In the genomic region with DNA sequence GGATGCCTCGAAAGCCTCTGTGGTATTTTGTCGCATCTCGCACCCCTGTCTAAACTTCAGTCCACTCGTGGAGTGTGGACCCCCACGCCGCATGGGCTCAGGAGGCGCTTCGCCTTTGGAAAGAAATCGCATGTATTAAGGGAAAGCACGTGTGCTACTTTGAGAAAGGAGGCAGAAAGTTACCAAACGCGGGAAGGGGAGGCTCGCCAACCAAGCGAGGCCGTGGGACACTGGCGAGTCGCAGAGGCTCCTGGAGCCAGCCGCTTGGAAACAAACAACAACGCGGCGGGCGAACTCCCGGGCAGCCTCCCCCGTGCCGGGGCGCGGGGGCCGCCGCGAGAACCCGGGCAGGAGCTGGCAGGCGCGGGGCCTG, we compare ENCODE assay signal across 8 cellular contexts. TPM values are rescaled to one million over a fixed set of nuclear protein-coding genes. Genes with fewer than 3 reads are reported as not detected.
DNase-seq lines count a peak whose midpoint lies in the region; ATAC-seq, FAIRE-seq and TF ChIP-seq lines count a peak whose summit lies in the region.

No MANE protein-coding gene starts in this region.

- H3K4me1 Mint-ChIP-seq in CD4-positive, alpha-beta memory T cell = peaks cover 7 to 25% (median 15%) of the 10 kb centered on the region in 4 donors
- peaks cover 8 to 17% (median 12%) of the 10 kb centered on the region in 4 donors for H3K4me1 Mint-ChIP-seq in naive thymus-derived CD8-positive, alpha-beta T cell

- no peak for TF ChIP-seq POLR2A in endothelial cell of umbilical vein (IDR thresholded peaks at IDR 0.05; ENCODE audit: low read depth, low read length)

- H3K79me2 ChIP-seq in endothelial cell of umbilical vein (ENCODE audit: control insufficient read depth, insufficient read depth, low read length) = peaks cover 18% of the 10 kb centered on the region

- H3K4me1 ChIP-seq in CD4-positive, alpha-beta memory T cell (ENCODE audit: insufficient read depth, low read length) = no peaks in the 10 kb centered on the region
- peaks cover 11% of the 10 kb centered on the region for H3K4me1 ChIP-seq in endothelial cell of umbilical vein (ENCODE audit: control insufficient read depth, extremely low read depth, insufficient read depth, low read length)

- no peak for DNase-seq in CD4-positive, alpha-beta memory T cell
- DNase-seq in NCI-H226 = peak; percentile 12
- DNase-seq in endothelial cell of umbilical vein (ENCODE audit: low read depth, low spot score) = peak; percentile 59
- DNase-seq in naive thymus-derived CD8-positive, alpha-beta T cell = no peak
- no peak for DNase-seq in SKM-1 (lab: John Stamatoyannopoulos, UW; ENCODE audit: unreplicated experiment)

- BruUV-seq in endothelial cell of umbilical vein (replicated peaks; lab: Mats Ljungman, UMichigan) = no TSS peak

- H3K27ac ChIP-seq in CD4-positive, alpha-beta memory T cell (ENCODE audit: low read depth, low read length) = no peak overlapping the region
- H3K27ac ChIP-seq in endothelial cell of umbilical vein (ENCODE audit: insufficient read depth, low read depth, low read length) = peak overlapping the region; percentile 19

- no peaks in the 10 kb centered on the region for H4K20me1 ChIP-seq in endothelial cell of umbilical vein (replicated peaks; ENCODE audit: control insufficient read depth, extremely low read depth, insufficient read depth, low read length)

- peak overlapping the region; percentile 93 for H2AFZ ChIP-seq in endothelial cell of umbilical vein (ENCODE audit: low read depth, low read length)

- no peaks in the 10 kb centered on the region for H3K9me3 ChIP-seq in CD4-positive, alpha-beta memory T cell (ENCODE audit: control insufficient read depth in 1 of 2, low read length in 2 of 2)
- H3K9me3 ChIP-seq in endothelial cell of umbilical vein (replicated peaks; ENCODE audit: control insufficient read depth, insufficient read depth, low read length) = no peaks in the 10 kb centered on the region

- peak overlapping the region in 1 of 7 donors; percentile 70 for H3K27ac Mint-ChIP-seq in CD4-positive, alpha-beta memory T cell
- H3K27ac Mint-ChIP-seq in naive thymus-derived CD8-positive, alpha-beta T cell = no peak overlapping the region

- no peak overlapping the region for H3K4me3 ChIP-seq in CD4-positive, alpha-beta memory T cell (ENCODE audit: low read length in 2 of 2)
- H3K4me3 ChIP-seq in endothelial cell of umbilical vein (replicated peaks in 1 of 3; ENCODE audit: insufficient read depth in 1 of 3, low read depth in 1 of 3, low read length in 3 of 3) = peak overlapping the region; percentile 16 to 47 (median 43)

- peak; percentile 26 for FAIRE-seq in endothelial cell of umbilical vein (lab: Jason Lieb, UNC)

- TF ChIP-seq CTCF in endothelial cell of umbilical vein (IDR thresholded peaks at IDR 0.05; ENCODE audit: extremely low read depth in 1 of 2, insufficient read depth in 1 of 2, low read depth in 1 of 2, low read length in 2 of 2) = no peak

- peaks cover 42 to 47% of the 10 kb centered on the region in 2 donors for H3K27me3 Mint-ChIP-seq in CD4-positive, alpha-beta memory T cell
- peaks cover 14 to 61% (median 54%) of the 10 kb centered on the region in 5 donors for H3K27me3 Mint-ChIP-seq in naive thymus-derived CD8-positive, alpha-beta T cell

- no peaks in the 10 kb centered on the region for H3K27me3 ChIP-seq in CD4-positive, alpha-beta memory T cell (ENCODE audit: insufficient read depth, low read length)
- H3K27me3 ChIP-seq in endothelial cell of umbilical vein (ENCODE audit: control insufficient read depth in 2 of 2, insufficient read depth in 2 of 2, low read length in 2 of 2) = no peaks in the 10 kb centered on the region

- H3K4me2 ChIP-seq in endothelial cell of umbilical vein (ENCODE audit: insufficient read depth, low read length) = peak overlapping the region; percentile 92

- H3K9me3 Mint-ChIP-seq in CD4-positive, alpha-beta memory T cell = peaks cover 0 to 2% (median 0%) of the 10 kb centered on the region in 8 donors
- peaks cover 0 to 6% (median 0%) of the 10 kb centered on the region in 9 donors for H3K9me3 Mint-ChIP-seq in naive thymus-derived CD8-positive, alpha-beta T cell

- H3K9ac ChIP-seq in endothelial cell of umbilical vein (replicated peaks; ENCODE audit: extremely low read depth, insufficient read depth, low read length) = peak overlapping the region; percentile 41

- peaks cover 0 to 3% of the 10 kb centered on the region in 2 donors for H3K36me3 Mint-ChIP-seq in CD4-positive, alpha-beta memory T cell
- H3K36me3 Mint-ChIP-seq in naive thymus-derived CD8-positive, alpha-beta T cell = peaks cover 0 to 15% (median 6%) of the 10 kb centered on the region in 3 donors

- no peaks in the 10 kb centered on the region for H3K36me3 ChIP-seq in CD4-positive, alpha-beta memory T cell (ENCODE audit: insufficient read depth, low read length)
- H3K36me3 ChIP-seq in endothelial cell of umbilical vein (ENCODE audit: control insufficient read depth in 2 of 2, extremely low read depth in 1 of 2, insufficient read depth in 2 of 2, low read length in 2 of 2) = no peaks in the 10 kb centered on the region

- dilution Hi-C loops in endothelial cell of umbilical vein (cut with MboI; ENCODE audit: extremely low pct_ligation_motif_present, low sequenced_read_pairs) = no loop called here

- no peak for ATAC-seq in naive thymus-derived CD8-positive, alpha-beta T cell
- no peak for ATAC-seq in HG03565 (IDR thresholded peaks at IDR 0.05; ENCODE audit: unreplicated experiment)
- ATAC-seq in HG03571 (IDR thresholded peaks at IDR 0.05; ENCODE audit: unreplicated experiment) = no peak
- ATAC-seq in GM19452 (IDR thresholded peaks at IDR 0.05; ENCODE audit: unreplicated experiment) = no peak

- H3K4me3 Mint-ChIP-seq in CD4-positive, alpha-beta memory T cell = peak overlapping the region; percentile 79 to 89 (median 83)
- peak overlapping the region; percentile 68 to 91 (median 84) for H3K4me3 Mint-ChIP-seq in naive thymus-derived CD8-positive, alpha-beta T cell

- POLR2A ChIA-PET in CD4-positive, alpha-beta memory T cell (lab: Charles Lee; ENCODE audit: partially characterized antibody) = no interaction called here
- POLR2A ChIA-PET in endothelial cell of umbilical vein (lab: Charles Lee) = no interaction called here
- POLR2A ChIA-PET in naive thymus-derived CD8-positive, alpha-beta T cell (lab: Charles Lee) = no interaction called here

- intact Hi-C loops in CD4-positive, alpha-beta memory T cell (cut with micrococcal nuclease) = no loop called here
- intact Hi-C loops in endothelial cell of umbilical vein (cut with micrococcal nuclease) = loop anchor here (5.0 to 10.0 kb wide), 4 partner anchors 251 to 684 kb away; no protein-coding TSS in a partner anchor

- CTCF ChIA-PET in CD4-positive, alpha-beta memory T cell (lab: Charles Lee; ENCODE audit: partially characterized antibody) = no interaction called here
- CTCF ChIA-PET in endothelial cell of umbilical vein (lab: Charles Lee) = interaction anchor here (1.5 kb wide), 1 partner anchor 253 kb away, joined by 3 read pairs; no protein-coding TSS in a partner anchor

- no peaks in the 10 kb centered on the region for H3K9me1 ChIP-seq in endothelial cell of umbilical vein (replicated peaks; ENCODE audit: control insufficient read depth, extremely low read depth, insufficient read depth, low read length)

TF ChIP-seq in endothelial cell of umbilical vein, 7 proteins besides CTCF, POLR2A, EP300 and RAD21:
- TF ChIP-seq GATA2 (IDR thresholded peaks at IDR 0.05; ENCODE audit: insufficient read depth, insufficient read length, low read depth, low read length) (no peak), EZH2 (IDR thresholded peaks at IDR 0.05; ENCODE audit: borderline replicate concordance, low read depth, low read length, severe bottlenecking) (no peak), MAX (IDR thresholded peaks at IDR 0.05; ENCODE audit: insufficient read depth, insufficient read length) (peak; percentile 40), POLR2AphosphoS5 (IDR thresholded peaks at IDR 0.05; ENCODE audit: insufficient read depth, low read depth, low read length) (no peak), FOS (IDR thresholded peaks at IDR 0.05; ENCODE audit: borderline replicate concordance, insufficient read depth, low read length) (no peak), JUN (IDR thresholded peaks at IDR 0.05; ENCODE audit: borderline replicate concordance, insufficient read depth, insufficient read length, low read depth) (no peak), MYC (IDR thresholded peaks at IDR 0.05; ENCODE audit: low read depth, low read length) (no peak)

RNA-seq across cellular contexts. Expression of gene AGAP1, which starts 0.5 kb away (rescaled TPM):
- total RNA-seq in CD4-positive, alpha-beta memory T cell = 1 to 10 TPM; 2.4 to 2.9 TPM
- polyA plus RNA-seq in CD4-positive, alpha-beta memory T cell = 1 to 10 TPM in 1 of 2 donors, under 1 TPM in 1; 0.24 to 1.4 TPM
- total RNA-seq in endothelial cell of umbilical vein = 19.5 and 20.9 TPM in 2 replicates
- 10.2 and 10.8 TPM in 2 replicates for polyA plus RNA-seq in endothelial cell of umbilical vein
- 7.8 and 8.3 TPM in 2 replicates for polyA plus RNA-seq in endothelial cell of umbilical vein (2011; cell fraction: cytosol; rRNA removed)
- 14.8 and 17.7 TPM in 2 replicates for polyA plus RNA-seq in endothelial cell of umbilical vein (2011; cell fraction: nucleus; rRNA removed)
- 8.5 and 9.4 TPM in 2 replicates for polyA plus RNA-seq in endothelial cell of umbilical vein (2012)
- polyA minus RNA-seq in endothelial cell of umbilical vein = 34.2 and 41.8 TPM in 2 replicates
- 19.9 TPM for polyA minus RNA-seq in endothelial cell of umbilical vein (2011; cell fraction: cytosol; rRNA and poly(A)+ RNA removed)
- polyA minus RNA-seq in endothelial cell of umbilical vein (2011; cell fraction: nucleus; rRNA and poly(A)+ RNA removed) = 45.6 and 48.1 TPM in 2 replicates
- under 1 TPM; 0.47 to 0.52 TPM for total RNA-seq in naive thymus-derived CD8-positive, alpha-beta T cell
- polyA plus RNA-seq in naive thymus-derived CD8-positive, alpha-beta T cell = under 1 TPM in 2 of 3 donors, not detected in 1; 0.03 to 0.10 TPM

Comparison
In these comparisons a context has a peak if more than half of its experiments do, and no peak if none do; other contexts are left out.
1. DNase-seq: peak in NCI-H226 (single experiment) and endothelial cell of umbilical vein (single experiment); none in CD4-positive, alpha-beta memory T cell (0 of 5), naive thymus-derived CD8-positive, alpha-beta T cell (0 of 10) and SKM-1 (single experiment).
2. H3K4me3 ChIP-seq: peak in endothelial cell of umbilical vein (3 of 3); none in CD4-positive, alpha-beta memory T cell (0 of 2).